1 cellular context compared by ENCODE assay signal in genomic region chr3:189276481-189277190, GRCh38.
TF ChIP-seq lines count a peak whose summit lies in the region.

No MANE protein-coding gene starts in this region.

TF ChIP-seq in HEK293, 187 proteins besides CTCF, POLR2A, EP300 and RAD21 (continued from another document):
- 0 out of 2 replicates have a peak, but pooled peaks have one; percentile 18 for TF ChIP-seq PRDM10 (tag by site-specific recombination; IDR thresholded peaks at IDR 0.05)
- TF ChIP-seq ZNF473 (tag by site-specific recombination; IDR thresholded peaks at IDR 0.05), result no peak
- no peak for TF ChIP-seq ZNF214 (tag by site-specific recombination; IDR thresholded peaks at IDR 0.05; ENCODE audit: borderline replicate concordance)
